24 cellular contexts compared by ENCODE assay signal in genomic region chr9:85045271-85045670, GRCh38.
DNase-seq lines count a peak whose midpoint lies in the region; ATAC-seq, FAIRE-seq and TF ChIP-seq lines count a peak whose summit lies in the region.
"Had no signal": no experiment of that assay in that cellular context is flagged by ENCODE, and none has a peak within 500 bp of the region (broad histone marks: within the 10 kb centered on the region; RNA-seq: fewer than 3 reads in every experiment).

No MANE protein-coding gene starts in this region.

- no peaks in the 10 kb centered on the region for H3K9me3 Mint-ChIP-seq in glutamatergic neuron (ENCODE audit: unreplicated experiment)
- H3K9me3 Mint-ChIP-seq: IgD-negative memory B cell had no signal

- H3K27me3 Mint-ChIP-seq in glutamatergic neuron (ENCODE audit: unreplicated experiment), result peaks cover 2% of the 10 kb centered on the region
- H3K27me3 Mint-ChIP-seq: CD4-positive, alpha-beta memory T cell; IgD-negative memory B cell had no signal

- no peak for DNase-seq in HCT116 (ENCODE audit: low read depth, low spot score)
- DNase-seq in RKO (ENCODE audit: low spot score), result peak; percentile 19
- DNase-seq in mucosa of descending colon, result no peak
- no peak for DNase-seq in urothelium cell line (ENCODE audit: low spot score)
- no peak for DNase-seq in glutamatergic neuron
- DNase-seq in HuH-7.5 (ENCODE audit: low spot score), result no peak
- no peak for DNase-seq in ecto neural progenitor cell (ENCODE audit: low spot score)
- DNase-seq: AML-193; CD4-positive, alpha-beta memory T cell; COR-L47; GM23248; H7; NCI-H1092; NCI-H1417 treated with DMSO at 0.1 percent for 48 hours; NCI-H1694 treated with DMSO at 0.1 percent for 48 hours; NCI-H2081; NCI-H2227 treated with DMSO at 0.1 percent for 48 hours; NCI-H526 treated with DMSO at 0.1 percent for 48 hours; SHP77 treated with DMSO at 0.1 percent for 48 hours had no signal

- no peak for TF ChIP-seq CTCF in HCT116 (IDR thresholded peaks at IDR 0.05 in 2 of 3, conservative IDR thresholded peaks at IDR 0.05 in 1 of 3; ENCODE audit: borderline replicate concordance in 1 of 3, insufficient read depth in 1 of 3, low read depth in 2 of 3, low read length in 2 of 3)
- no peak for TF ChIP-seq CTCF in mucosa of descending colon (IDR thresholded peaks at IDR 0.05)
- TF ChIP-seq CTCF in glutamatergic neuron (IDR thresholded peaks at IDR 0.05; ENCODE audit: partially characterized antibody, unreplicated experiment), result no peak

- no peak for TF ChIP-seq POLR2A in HCT116 (IDR thresholded peaks at IDR 0.05; ENCODE audit: borderline replicate concordance, extremely low read depth, insufficient read depth, insufficient read length)

- RAD21 ChIA-PET in HCT116 (lab: Charles Lee; ENCODE audit: low non-redundant PET in 1 of 2, low total read pairs in 2 of 2, uncharacterized antibody in 2 of 2, unreplicated experiment in 2 of 2), result no interaction called here

- no peaks in the 10 kb centered on the region for H3K9me3 ChIP-seq in HCT116 (ENCODE audit: control insufficient read depth in 1 of 2, insufficient read depth in 1 of 2, low read depth in 1 of 2, low read length in 2 of 2)
- H3K9me3 ChIP-seq in mucosa of descending colon, result no peaks in the 10 kb centered on the region
- H3K9me3 ChIP-seq: BLaER1 treated with 17β-estradiol and CSF1 and Interleukin-3, amounts not matched to agents 10 nM and 100 nM had no signal

- H3K4me3 ChIP-seq in HCT116 (replicated peaks in 1 of 2; ENCODE audit: low read depth in 1 of 2, low read length in 2 of 2), result no peak overlapping the region
- no peak overlapping the region for H3K4me3 ChIP-seq in mucosa of descending colon
- H3K4me3 ChIP-seq: BLaER1 treated with 17β-estradiol and CSF1 and Interleukin-3, amounts not matched to agents 10 nM and 100 nM; GM23248 had no signal

- no peaks in the 10 kb centered on the region for H3K4me1 Mint-ChIP-seq in glutamatergic neuron (ENCODE audit: low read depth, unreplicated experiment)
- H3K4me1 Mint-ChIP-seq: CD4-positive, alpha-beta memory T cell; IgD-negative memory B cell had no signal

- POLR2A ChIA-PET in HCT116 (lab: Charles Lee), result no interaction called here

- H3K9ac ChIP-seq in HCT116 (ENCODE audit: low read length), result no peak overlapping the region
- H3K9ac ChIP-seq: BLaER1 treated with 17β-estradiol and CSF1 and Interleukin-3, amounts not matched to agents 10 nM and 100 nM; GM23248; KMS-11 had no signal

- BruUV-seq in HCT116 (replicated peaks; lab: Mats Ljungman, UMichigan), result no TSS peak

- no peak for ATAC-seq in HCT116
- peak; percentile 49 for ATAC-seq in mucosa of descending colon

- peak; percentile 44 for FAIRE-seq in urothelium cell line (lab: Jason Lieb, UNC)
- FAIRE-seq: A204.1, G401.6 had no signal

- no peaks in the 10 kb centered on the region for H3K79me2 ChIP-seq in HCT116 (ENCODE audit: insufficient read depth, low read length)

- H3K4me3 Mint-ChIP-seq in glutamatergic neuron (ENCODE audit: unreplicated experiment), result no peak overlapping the region
- H3K4me3 Mint-ChIP-seq: CD4-positive, alpha-beta memory T cell; IgD-negative memory B cell had no signal

- H3K27ac ChIP-seq in HCT116 (ENCODE audit: low read depth, low read length), result no peak overlapping the region
- H3K27ac ChIP-seq: GM23248, KMS-11 had no signal

- no peak for TF ChIP-seq RAD21 in HCT116 (IDR thresholded peaks at IDR 0.05; ENCODE audit: low read depth)

- no peak overlapping the region for H2AFZ ChIP-seq in HCT116 (ENCODE audit: low read depth, low read length, poor library complexity, severe bottlenecking)
- H2AFZ ChIP-seq: GM23248 had no signal

- no peaks in the 10 kb centered on the region for H4K20me1 ChIP-seq in HCT116 (ENCODE audit: insufficient read depth)
- H4K20me1 ChIP-seq: BLaER1 treated with 17β-estradiol and CSF1 and Interleukin-3, amounts not matched to agents 10 nM and 100 nM had no signal

- H3K27ac Mint-ChIP-seq in glutamatergic neuron (ENCODE audit: unreplicated experiment), result no peak overlapping the region
- H3K27ac Mint-ChIP-seq: CD4-positive, alpha-beta memory T cell; IgD-negative memory B cell had no signal

- intact Hi-C loops in HCT116 (cut with micrococcal nuclease) (no loop called here), mucosa of descending colon (cut with DNase I, micrococcal nuclease) (no loop called here)

- no peaks in the 10 kb centered on the region for H3K9me2 ChIP-seq in HCT116 (ENCODE audit: insufficient read depth)

- H3K4me2 ChIP-seq in HCT116 (ENCODE audit: low read length), result no peak overlapping the region
- H3K4me2 ChIP-seq: KMS-11 had no signal

- peaks cover 39% of the 10 kb centered on the region for H3K27me3 ChIP-seq in HCT116 (ENCODE audit: insufficient read depth, low read length)
- H3K27me3 ChIP-seq: BLaER1 treated with 17β-estradiol and CSF1 and Interleukin-3, amounts not matched to agents 10 nM and 100 nM had no signal

- CTCF ChIA-PET in HCT116 (lab: Charles Lee), result no interaction called here

- no peaks in the 10 kb centered on the region for H3K36me3 Mint-ChIP-seq in glutamatergic neuron (ENCODE audit: unreplicated experiment)
- H3K36me3 Mint-ChIP-seq: CD4-positive, alpha-beta memory T cell; IgD-negative memory B cell had no signal

- no peaks in the 10 kb centered on the region for H3K36me3 ChIP-seq in HCT116 (ENCODE audit: control insufficient read depth in 1 of 2, insufficient read depth in 2 of 2, low read length in 2 of 2)
- no peaks in the 10 kb centered on the region for H3K36me3 ChIP-seq in mucosa of descending colon (ENCODE audit: low read depth)
- H3K36me3 ChIP-seq: BLaER1 treated with 17β-estradiol and CSF1 and Interleukin-3, amounts not matched to agents 10 nM and 100 nM had no signal

- H3K4me1 ChIP-seq in HCT116 (ENCODE audit: control insufficient read depth in 1 of 2, insufficient read depth in 2 of 2, low read length in 2 of 2), result peaks cover 0 to 3% of the 10 kb centered on the region in 2 experiments; a peak in 1 of 4 replicates
- H3K4me1 ChIP-seq in mucosa of descending colon (ENCODE audit: low read depth), result no peaks in the 10 kb centered on the region

TF ChIP-seq in HCT116, 20 proteins besides CTCF, POLR2A, EP300 and RAD21:
- TF ChIP-seq JUND (IDR thresholded peaks at IDR 0.05), result peak; percentile 29; the same call in 1 of the 2 replicates
- TF ChIP-seq EGR1 (IDR thresholded peaks at IDR 0.05; ENCODE audit: low read depth), result no peak
- TF ChIP-seq ZFX (IDR thresholded peaks at IDR 0.05), result no peak
- TF ChIP-seq, protein P1, sequence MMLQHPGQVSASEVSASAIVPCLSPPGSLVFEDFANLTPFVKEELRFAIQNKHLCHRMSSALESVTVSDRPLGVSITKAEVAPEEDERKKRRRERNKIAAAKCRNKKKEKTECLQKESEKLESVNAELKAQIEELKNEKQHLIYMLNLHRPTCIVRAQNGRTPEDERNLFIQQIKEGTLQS (IDR thresholded peaks at IDR 0.05), result no peak
- no peak for TF ChIP-seq ZNF274 (IDR thresholded peaks at IDR 0.05; ENCODE audit: low read depth, low read length)
- TF ChIP-seq CBX3 (IDR thresholded peaks at IDR 0.05; ENCODE audit: low read depth), result no peak
- TF ChIP-seq FOSL1 (IDR thresholded peaks at IDR 0.05; ENCODE audit: low read depth), result peak; percentile 48
- TF ChIP-seq SRF (IDR thresholded peaks at IDR 0.05; ENCODE audit: low read depth), result no peak
- TF ChIP-seq EZH2phosphoT487 (IDR thresholded peaks at IDR 0.05; ENCODE audit: borderline replicate concordance), result no peak
- TF ChIP-seq CEBPB (IDR thresholded peaks at IDR 0.05; ENCODE audit: low read depth), result no peak
